In the genomic region with DNA sequence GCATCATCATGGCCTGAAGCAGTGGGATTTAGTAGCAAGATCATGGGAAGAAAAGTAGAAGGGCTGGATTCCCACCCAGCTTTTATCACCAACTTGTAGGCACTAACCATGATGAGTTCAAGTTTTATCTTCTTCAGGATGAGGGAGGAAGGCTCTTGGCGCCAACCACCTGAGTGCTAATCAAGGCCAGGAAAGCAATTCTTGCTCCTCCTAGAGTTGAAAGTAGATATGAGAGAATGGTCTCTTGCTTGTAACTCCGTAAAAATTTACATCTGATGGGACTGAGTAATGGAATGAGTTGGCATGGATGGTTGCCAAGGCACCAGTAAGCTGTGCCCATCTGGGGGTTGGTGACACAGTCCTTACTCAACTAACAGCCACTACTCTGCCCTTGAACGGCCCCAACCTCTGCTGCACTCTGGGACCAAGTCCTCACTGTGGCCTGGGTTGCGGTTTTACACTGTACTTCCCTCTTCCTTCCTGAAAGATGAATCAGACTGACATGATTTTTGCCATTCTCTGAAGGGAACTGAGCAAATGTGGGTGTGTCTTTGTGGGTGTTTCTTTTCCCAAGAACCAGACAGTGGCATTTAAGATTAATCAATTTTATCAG, we compare ENCODE assay signal across 1 cellular context.
TF ChIP-seq lines count a peak whose summit lies in the region.

No MANE protein-coding gene starts in this region.

TF ChIP-seq in GM23338, 12 proteins besides CTCF, POLR2A, EP300 and RAD21 (continued from another document):
- TF ChIP-seq, protein P1, sequence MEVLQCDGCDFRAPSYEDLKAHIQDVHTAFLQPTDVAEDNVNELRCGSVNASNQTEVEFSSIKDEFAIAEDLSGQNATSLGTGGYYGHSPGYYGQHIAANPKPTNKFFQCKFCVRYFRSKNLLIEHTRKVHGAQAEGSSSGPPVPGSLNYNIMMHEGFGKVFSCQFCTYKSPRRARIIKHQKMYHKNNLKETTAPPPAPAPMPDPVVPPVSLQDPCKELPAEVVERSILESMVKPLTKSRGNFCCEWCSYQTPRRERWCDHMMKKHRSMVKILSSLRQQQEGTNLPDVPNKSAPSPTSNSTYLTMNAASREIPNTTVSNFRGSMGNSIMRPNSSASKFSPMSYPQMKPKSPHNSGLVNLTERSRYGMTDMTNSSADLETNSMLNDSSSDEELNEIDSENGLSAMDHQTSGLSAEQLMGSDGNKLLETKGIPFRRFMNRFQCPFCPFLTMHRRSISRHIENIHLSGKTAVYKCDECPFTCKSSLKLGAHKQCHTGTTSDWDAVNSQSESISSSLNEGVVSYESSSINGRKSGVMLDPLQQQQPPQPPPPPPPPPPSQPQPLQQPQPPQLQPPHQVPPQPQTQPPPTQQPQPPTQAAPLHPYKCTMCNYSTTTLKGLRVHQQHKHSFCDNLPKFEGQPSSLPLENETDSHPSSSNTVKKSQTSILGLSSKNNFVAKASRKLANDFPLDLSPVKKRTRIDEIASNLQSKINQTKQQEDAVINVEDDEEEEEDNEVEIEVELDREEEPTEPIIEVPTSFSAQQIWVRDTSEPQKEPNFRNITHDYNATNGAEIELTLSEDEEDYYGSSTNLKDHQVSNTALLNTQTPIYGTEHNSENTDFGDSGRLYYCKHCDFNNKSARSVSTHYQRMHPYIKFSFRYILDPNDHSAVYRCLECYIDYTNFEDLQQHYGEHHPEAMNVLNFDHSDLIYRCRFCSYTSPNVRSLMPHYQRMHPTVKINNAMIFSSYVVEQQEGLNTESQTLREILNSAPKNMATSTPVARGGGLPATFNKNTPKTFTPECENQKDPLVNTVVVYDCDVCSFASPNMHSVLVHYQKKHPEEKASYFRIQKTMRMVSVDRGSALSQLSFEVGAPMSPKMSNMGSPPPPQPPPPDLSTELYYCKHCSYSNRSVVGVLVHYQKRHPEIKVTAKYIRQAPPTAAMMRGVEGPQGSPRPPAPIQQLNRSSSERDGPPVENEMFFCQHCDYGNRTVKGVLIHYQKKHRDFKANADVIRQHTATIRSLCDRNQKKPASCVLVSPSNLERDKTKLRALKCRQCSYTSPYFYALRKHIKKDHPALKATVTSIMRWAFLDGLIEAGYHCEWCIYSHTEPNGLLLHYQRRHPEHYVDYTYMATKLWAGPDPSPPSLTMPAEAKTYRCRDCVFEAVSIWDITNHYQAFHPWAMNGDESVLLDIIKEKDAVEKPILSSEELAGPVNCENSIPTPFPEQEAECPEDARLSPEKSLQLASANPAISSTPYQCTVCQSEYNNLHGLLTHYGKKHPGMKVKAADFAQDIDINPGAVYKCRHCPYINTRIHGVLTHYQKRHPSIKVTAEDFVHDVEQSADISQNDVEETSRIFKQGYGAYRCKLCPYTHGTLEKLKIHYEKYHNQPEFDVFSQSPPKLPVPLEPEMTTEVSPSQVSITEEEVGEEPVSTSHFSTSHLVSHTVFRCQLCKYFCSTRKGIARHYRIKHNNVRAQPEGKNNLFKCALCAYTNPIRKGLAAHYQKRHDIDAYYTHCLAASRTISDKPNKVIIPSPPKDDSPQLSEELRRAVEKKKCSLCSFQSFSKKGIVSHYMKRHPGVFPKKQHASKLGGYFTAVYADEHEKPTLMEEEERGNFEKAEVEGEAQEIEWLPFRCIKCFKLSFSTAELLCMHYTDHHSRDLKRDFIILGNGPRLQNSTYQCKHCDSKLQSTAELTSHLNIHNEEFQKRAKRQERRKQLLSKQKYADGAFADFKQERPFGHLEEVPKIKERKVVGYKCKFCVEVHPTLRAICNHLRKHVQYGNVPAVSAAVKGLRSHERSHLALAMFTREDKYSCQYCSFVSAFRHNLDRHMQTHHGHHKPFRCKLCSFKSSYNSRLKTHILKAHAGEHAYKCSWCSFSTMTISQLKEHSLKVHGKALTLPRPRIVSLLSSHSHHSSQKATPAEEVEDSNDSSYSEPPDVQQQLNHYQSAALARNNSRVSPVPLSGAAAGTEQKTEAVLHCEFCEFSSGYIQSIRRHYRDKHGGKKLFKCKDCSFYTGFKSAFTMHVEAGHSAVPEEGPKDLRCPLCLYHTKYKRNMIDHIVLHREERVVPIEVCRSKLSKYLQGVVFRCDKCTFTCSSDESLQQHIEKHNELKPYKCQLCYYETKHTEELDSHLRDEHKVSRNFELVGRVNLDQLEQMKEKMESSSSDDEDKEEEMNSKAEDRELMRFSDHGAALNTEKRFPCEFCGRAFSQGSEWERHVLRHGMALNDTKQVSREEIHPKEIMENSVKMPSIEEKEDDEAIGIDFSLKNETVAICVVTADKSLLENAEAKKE (CRISPR knock-in tag; IDR thresholded peaks at IDR 0.05) = no peak
- TF ChIP-seq EZH2phosphoT487 (IDR thresholded peaks at IDR 0.05; ENCODE audit: unreplicated experiment) (no peak), NANOG (IDR thresholded peaks at IDR 0.05; ENCODE audit: borderline replicate concordance) (no peak), STAT1 (IDR thresholded peaks at IDR 0.05; ENCODE audit: unreplicated experiment) (no peak), POLR2AphosphoS5 (IDR thresholded peaks at IDR 0.05; ENCODE audit: low read depth) (no peak), EZH2 (IDR thresholded peaks at IDR 0.05; ENCODE audit: low read depth, unreplicated experiment) (no peak), JUNB (IDR thresholded peaks at IDR 0.05; ENCODE audit: unreplicated experiment) (no peak)
